ENCODE assay signal across 8 cellular contexts in genomic region chr12:74689071-74689655, GRCh38.
A peak's percentile ranks its signal among the peaks of the same experiment; 100 is the strongest.
DNase-seq lines count a peak whose midpoint lies in the region; FAIRE-seq and TF ChIP-seq lines count a peak whose summit lies in the region.

No MANE protein-coding gene starts in this region.

- TF ChIP-seq CTCF in HL-60 (IDR thresholded peaks at IDR 0.05; ENCODE audit: insufficient read depth, low read length) (peak; percentile 39), OCI-LY1 (IDR thresholded peaks at IDR 0.05; ENCODE audit: low read length) (peak; percentile 56), prostate gland (IDR thresholded peaks at IDR 0.05) (peak in 3 of 4 experiments; percentile 49 to 57 (median 55))

- H3K27ac ChIP-seq in HL-60 (replicated peaks) (no peak overlapping the region), OCI-LY1 (ENCODE audit: low read depth, low read length, poor library complexity, severe bottlenecking) (no peak overlapping the region), prostate gland (no peak overlapping the region), substantia nigra (ENCODE audit: low read depth, low read length, poor library complexity, severe bottlenecking) (no peak overlapping the region)

- H3K4me3 ChIP-seq in HL-60 (replicated peaks; ENCODE audit: insufficient read depth, low read length) (no peak overlapping the region), OCI-LY1 (ENCODE audit: low read depth, low read length, poor library complexity, severe bottlenecking) (no peak overlapping the region), prostate gland (no peak overlapping the region)

- no peaks in the 10 kb centered on the region for H3K79me2 ChIP-seq in OCI-LY1 (ENCODE audit: insufficient read depth, low read length)

- H3K9me3 ChIP-seq in OCI-LY1 (ENCODE audit: low read length) (no peaks in the 10 kb centered on the region), prostate gland (no peaks in the 10 kb centered on the region)

- no peaks in the 10 kb centered on the region for H4K20me1 ChIP-seq in OCI-LY1 (ENCODE audit: insufficient read depth, low read length)

- intact Hi-C loops in prostate gland (cut with DNase I) = no loop called here

- H3K4me2 ChIP-seq in OCI-LY1 (ENCODE audit: low read length) = no peak overlapping the region

- H3K9me2 ChIP-seq in OCI-LY1 (ENCODE audit: low read depth, low read length) = no peaks in the 10 kb centered on the region

- H3K27me3 ChIP-seq in HL-60 (ENCODE audit: insufficient read depth, poor library complexity, severe bottlenecking) = no peaks in the 10 kb centered on the region
- no peaks in the 10 kb centered on the region for H3K27me3 ChIP-seq in OCI-LY1 (ENCODE audit: insufficient read depth, low read length)
- H3K27me3 ChIP-seq in prostate gland (replicated peaks; ENCODE audit: insufficient read depth) = no peaks in the 10 kb centered on the region

- FAIRE-seq in GM12892 (lab: Jason Lieb, UNC) = no peak

- H3K36me3 ChIP-seq in OCI-LY1 (ENCODE audit: insufficient read depth, low read length) (no peaks in the 10 kb centered on the region), prostate gland (no peaks in the 10 kb centered on the region)

- TF ChIP-seq POLR2A in erythroblast (IDR thresholded peaks at IDR 0.05; ENCODE audit: low read length) = no peak
- TF ChIP-seq POLR2A in prostate gland (IDR thresholded peaks at IDR 0.05) = no peak
- no peak for TF ChIP-seq POLR2A in GM12892 (IDR thresholded peaks at IDR 0.05; ENCODE audit: low read depth, low read length)

- H3K4me1 ChIP-seq in OCI-LY1 (ENCODE audit: insufficient read depth, low read length, severe bottlenecking) (no peaks in the 10 kb centered on the region), prostate gland (replicated peaks) (no peaks in the 10 kb centered on the region)

- DNase-seq in GM04503 (ENCODE audit: low read depth) (peak; percentile 9), HL-60 (ENCODE audit: low read depth in 1 of 2, low spot score in 1 of 2) (no peak), erythroblast (lab: John Stamatoyannopoulos, UW) (peak; percentile 33 to 58), prostate gland (ENCODE audit: low spot score) (no peak), GM12892 (ENCODE audit: insufficient read length) (no peak), substantia nigra (lab: John Stamatoyannopoulos, UW) (no peak)
- DNase-seq in activated naive CD4-positive, alpha-beta T cell treated with Interleukin-2 at 50 U/mL for 16 hours = no peak

- WGBS in prostate gland = 13% methylated on average over 3 of the region's 3 CpGs

- H2AFZ ChIP-seq in OCI-LY1 (ENCODE audit: low read length) = no peak overlapping the region

- no peak overlapping the region for H3K9ac ChIP-seq in OCI-LY1 (ENCODE audit: low read length)

- H3F3A ChIP-seq in OCI-LY1 (ENCODE audit: insufficient read depth, low read length) = no peaks in the 10 kb centered on the region

Comparison
In these comparisons a context has a peak if more than half of its experiments do, and no peak if none do; other contexts are left out.
1. DNase-seq: peak in GM04503 (single experiment) and erythroblast (2 of 2); none in HL-60 (0 of 2), prostate gland (single experiment), GM12892 (single experiment), activated naive CD4-positive, alpha-beta T cell treated with Interleukin-2 at 50 U/mL for 16 hours (single experiment) and substantia nigra (0 of 49).
2. Peak in every context shown above with its lines, with median percentiles within 50 percentile points of each other: CTCF ChIP-seq.